Comparison of ENCODE assay signal across 1 cellular context in the genomic region with DNA sequence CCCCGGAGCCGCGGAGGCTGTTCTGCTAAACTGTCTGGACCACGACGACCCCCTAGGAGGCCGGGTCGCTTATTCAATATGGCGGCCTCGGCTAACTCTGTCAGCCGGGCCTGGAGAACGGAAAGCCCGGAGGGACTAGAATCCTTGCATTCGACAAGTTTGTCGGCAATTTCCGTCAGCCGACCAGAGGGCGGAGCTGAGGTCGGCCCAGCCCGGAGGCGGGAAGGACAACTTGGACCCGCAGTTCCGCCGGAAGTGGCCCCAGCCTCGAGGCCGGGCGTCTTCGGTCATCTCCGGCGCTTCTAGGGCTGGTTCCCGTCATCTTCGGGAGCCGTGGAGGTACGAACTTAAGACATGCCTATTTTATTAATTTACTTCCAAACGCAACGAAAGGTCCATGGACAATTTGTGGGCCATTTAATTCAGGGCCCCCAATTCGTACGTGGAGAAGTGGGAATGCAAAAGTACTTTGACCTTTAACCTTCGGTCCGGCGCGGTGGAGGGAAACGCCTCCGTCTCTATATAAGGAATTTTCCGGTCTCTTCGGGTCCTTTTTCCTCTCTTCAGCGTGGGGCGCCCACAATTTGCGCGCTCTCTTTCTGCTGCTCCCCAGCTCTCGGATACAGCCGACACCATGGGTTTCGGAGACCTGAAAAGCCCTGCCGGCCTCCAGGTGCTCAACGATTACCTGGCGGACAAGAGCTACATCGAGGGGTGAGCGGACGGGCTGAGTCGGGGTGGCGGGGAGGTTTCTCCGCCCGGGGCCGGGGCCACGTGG.
TF ChIP-seq lines count a peak whose summit lies in the region.

A gene (plus strand): TSS at position 550 of the 778 bp plus-strand sequence. CDS start 85 bp downstream, at position 635.
A gene (minus strand): TSS at position 99 of the 778 bp plus-strand sequence. CDS start 5,766 bp downstream, outside the sequence.

TF ChIP-seq in HepG2, 621 proteins besides CTCF, POLR2A, EP300 and RAD21 (continued from another document and continues in another):
- peak; percentile 90 for TF ChIP-seq ZFX (CRISPR knock-in tag; IDR thresholded peaks at IDR 0.05; ENCODE audit: low read depth)
- TF ChIP-seq, protein P1, sequence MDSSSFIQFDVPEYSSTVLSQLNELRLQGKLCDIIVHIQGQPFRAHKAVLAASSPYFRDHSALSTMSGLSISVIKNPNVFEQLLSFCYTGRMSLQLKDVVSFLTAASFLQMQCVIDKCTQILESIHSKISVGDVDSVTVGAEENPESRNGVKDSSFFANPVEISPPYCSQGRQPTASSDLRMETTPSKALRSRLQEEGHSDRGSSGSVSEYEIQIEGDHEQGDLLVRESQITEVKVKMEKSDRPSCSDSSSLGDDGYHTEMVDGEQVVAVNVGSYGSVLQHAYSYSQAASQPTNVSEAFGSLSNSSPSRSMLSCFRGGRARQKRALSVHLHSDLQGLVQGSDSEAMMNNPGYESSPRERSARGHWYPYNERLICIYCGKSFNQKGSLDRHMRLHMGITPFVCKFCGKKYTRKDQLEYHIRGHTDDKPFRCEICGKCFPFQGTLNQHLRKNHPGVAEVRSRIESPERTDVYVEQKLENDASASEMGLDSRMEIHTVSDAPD (CRISPR knock-in tag; IDR thresholded peaks at IDR 0.05): peak; percentile 50; the same call in 1 of the 2 replicates
- 0 out of 2 replicates have a peak, but pooled peaks have one; percentile 34 for TF ChIP-seq NFIC (IDR thresholded peaks at IDR 0.05; ENCODE audit: low read length)
- TF ChIP-seq ZNF121 (CRISPR knock-in tag; IDR thresholded peaks at IDR 0.05): no peak
- 0 out of 2 replicates have a peak, but pooled peaks have one; percentile 24 for TF ChIP-seq HMG20B (CRISPR knock-in tag; conservative IDR thresholded peaks at IDR 0.05)
- no peak for TF ChIP-seq ZFP36L2 (CRISPR knock-in tag; IDR thresholded peaks at IDR 0.05)
- TF ChIP-seq, protein P2, sequence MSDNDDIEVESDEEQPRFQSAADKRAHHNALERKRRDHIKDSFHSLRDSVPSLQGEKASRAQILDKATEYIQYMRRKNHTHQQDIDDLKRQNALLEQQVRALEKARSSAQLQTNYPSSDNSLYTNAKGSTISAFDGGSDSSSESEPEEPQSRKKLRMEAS (IDR thresholded peaks at IDR 0.05): peak; percentile 97
- TF ChIP-seq ZNF768 (CRISPR knock-in tag; IDR thresholded peaks at IDR 0.05): peak; percentile 47; the same call in 1 of the 2 replicates
- TF ChIP-seq, protein P3, sequence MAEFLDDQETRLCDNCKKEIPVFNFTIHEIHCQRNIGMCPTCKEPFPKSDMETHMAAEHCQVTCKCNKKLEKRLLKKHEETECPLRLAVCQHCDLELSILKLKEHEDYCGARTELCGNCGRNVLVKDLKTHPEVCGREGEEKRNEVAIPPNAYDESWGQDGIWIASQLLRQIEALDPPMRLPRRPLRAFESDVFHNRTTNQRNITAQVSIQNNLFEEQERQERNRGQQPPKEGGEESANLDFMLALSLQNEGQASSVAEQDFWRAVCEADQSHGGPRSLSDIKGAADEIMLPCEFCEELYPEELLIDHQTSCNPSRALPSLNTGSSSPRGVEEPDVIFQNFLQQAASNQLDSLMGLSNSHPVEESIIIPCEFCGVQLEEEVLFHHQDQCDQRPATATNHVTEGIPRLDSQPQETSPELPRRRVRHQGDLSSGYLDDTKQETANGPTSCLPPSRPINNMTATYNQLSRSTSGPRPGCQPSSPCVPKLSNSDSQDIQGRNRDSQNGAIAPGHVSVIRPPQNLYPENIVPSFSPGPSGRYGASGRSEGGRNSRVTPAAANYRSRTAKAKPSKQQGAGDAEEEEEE (CRISPR knock-in tag; IDR thresholded peaks at IDR 0.05; ENCODE audit: borderline replicate concordance): 0 out of 2 replicates have a peak, but pooled peaks have one; percentile 25
- no peak for TF ChIP-seq IKZF1 (IDR thresholded peaks at IDR 0.05)
- TF ChIP-seq, protein P4, sequence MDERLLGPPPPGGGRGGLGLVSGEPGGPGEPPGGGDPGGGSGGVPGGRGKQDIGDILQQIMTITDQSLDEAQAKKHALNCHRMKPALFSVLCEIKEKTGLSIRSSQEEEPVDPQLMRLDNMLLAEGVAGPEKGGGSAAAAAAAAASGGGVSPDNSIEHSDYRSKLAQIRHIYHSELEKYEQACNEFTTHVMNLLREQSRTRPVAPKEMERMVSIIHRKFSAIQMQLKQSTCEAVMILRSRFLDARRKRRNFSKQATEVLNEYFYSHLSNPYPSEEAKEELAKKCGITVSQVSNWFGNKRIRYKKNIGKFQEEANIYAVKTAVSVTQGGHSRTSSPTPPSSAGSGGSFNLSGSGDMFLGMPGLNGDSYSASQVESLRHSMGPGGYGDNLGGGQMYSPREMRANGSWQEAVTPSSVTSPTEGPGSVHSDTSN (CRISPR knock-in tag; IDR thresholded peaks at IDR 0.05): no peak
- TF ChIP-seq KDM2A (CRISPR knock-in tag; IDR thresholded peaks at IDR 0.05; ENCODE audit: borderline replicate concordance, low read depth): peak; percentile 89
- TF ChIP-seq RFXAP (CRISPR knock-in tag; IDR thresholded peaks at IDR 0.05; ENCODE audit: borderline replicate concordance): peak; percentile 84
- TF ChIP-seq HOXA3 (CRISPR knock-in tag; IDR thresholded peaks at IDR 0.05): peak; percentile 97
- TF ChIP-seq, protein P5, sequence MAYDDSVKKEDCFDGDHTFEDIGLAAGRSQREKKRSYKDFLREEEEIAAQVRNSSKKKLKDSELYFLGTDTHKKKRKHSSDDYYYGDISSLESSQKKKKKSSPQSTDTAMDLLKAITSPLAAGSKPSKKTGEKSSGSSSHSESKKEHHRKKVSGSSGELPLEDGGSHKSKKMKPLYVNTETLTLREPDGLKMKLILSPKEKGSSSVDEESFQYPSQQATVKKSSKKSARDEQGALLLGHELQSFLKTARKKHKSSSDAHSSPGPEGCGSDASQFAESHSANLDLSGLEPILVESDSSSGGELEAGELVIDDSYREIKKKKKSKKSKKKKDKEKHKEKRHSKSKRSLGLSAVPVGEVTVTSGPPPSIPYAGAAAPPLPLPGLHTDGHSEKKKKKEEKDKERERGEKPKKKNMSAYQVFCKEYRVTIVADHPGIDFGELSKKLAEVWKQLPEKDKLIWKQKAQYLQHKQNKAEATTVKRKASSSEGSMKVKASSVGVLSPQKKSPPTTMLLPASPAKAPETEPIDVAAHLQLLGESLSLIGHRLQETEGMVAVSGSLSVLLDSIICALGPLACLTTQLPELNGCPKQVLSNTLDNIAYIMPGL (CRISPR knock-in tag; IDR thresholded peaks at IDR 0.05; ENCODE audit: borderline replicate concordance in 1 of 2, low read depth in 1 of 2): peak; percentile 63 to 91; a peak in 3 of 4 replicates
- peak; percentile 49; the same call in 1 of the 2 replicates for TF ChIP-seq ZSCAN30 (CRISPR knock-in tag; IDR thresholded peaks at IDR 0.05)
- TF ChIP-seq MTF1 (CRISPR knock-in tag; IDR thresholded peaks at IDR 0.05): no peak
- TF ChIP-seq ZNF253 (CRISPR knock-in tag; IDR thresholded peaks at IDR 0.05; ENCODE audit: borderline replicate concordance): peak; percentile 65
- no peak for TF ChIP-seq HNRNPK (IDR thresholded peaks at IDR 0.05; ENCODE audit: low read depth, low read length, poor library complexity, severe bottlenecking)
- peak; percentile 85 for TF ChIP-seq DR1 (CRISPR knock-in tag; IDR thresholded peaks at IDR 0.05)
- TF ChIP-seq, protein P6, sequence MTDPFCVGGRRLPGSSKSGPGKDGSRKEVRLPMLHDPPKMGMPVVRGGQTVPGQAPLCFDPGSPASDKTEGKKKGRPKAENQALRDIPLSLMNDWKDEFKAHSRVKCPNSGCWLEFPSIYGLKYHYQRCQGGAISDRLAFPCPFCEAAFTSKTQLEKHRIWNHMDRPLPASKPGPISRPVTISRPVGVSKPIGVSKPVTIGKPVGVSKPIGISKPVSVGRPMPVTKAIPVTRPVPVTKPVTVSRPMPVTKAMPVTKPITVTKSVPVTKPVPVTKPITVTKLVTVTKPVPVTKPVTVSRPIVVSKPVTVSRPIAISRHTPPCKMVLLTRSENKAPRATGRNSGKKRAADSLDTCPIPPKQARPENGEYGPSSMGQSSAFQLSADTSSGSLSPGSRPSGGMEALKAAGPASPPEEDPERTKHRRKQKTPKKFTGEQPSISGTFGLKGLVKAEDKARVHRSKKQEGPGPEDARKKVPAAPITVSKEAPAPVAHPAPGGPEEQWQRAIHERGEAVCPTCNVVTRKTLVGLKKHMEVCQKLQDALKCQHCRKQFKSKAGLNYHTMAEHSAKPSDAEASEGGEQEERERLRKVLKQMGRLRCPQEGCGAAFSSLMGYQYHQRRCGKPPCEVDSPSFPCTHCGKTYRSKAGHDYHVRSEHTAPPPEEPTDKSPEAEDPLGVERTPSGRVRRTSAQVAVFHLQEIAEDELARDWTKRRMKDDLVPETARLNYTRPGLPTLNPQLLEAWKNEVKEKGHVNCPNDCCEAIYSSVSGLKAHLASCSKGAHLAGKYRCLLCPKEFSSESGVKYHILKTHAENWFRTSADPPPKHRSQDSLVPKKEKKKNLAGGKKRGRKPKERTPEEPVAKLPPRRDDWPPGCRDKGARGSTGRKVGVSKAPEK (CRISPR knock-in tag; IDR thresholded peaks at IDR 0.05; ENCODE audit: borderline replicate concordance): no peak; the same call in none of the 2 replicates
- TF ChIP-seq FOXM1 (CRISPR knock-in tag; IDR thresholded peaks at IDR 0.05): no peak
- TF ChIP-seq U2AF1 (optimal IDR thresholded peaks at IDR 0.05; ENCODE audit: low read depth, low read length): no peak
- TF ChIP-seq ZNF329 (CRISPR knock-in tag; IDR thresholded peaks at IDR 0.05; ENCODE audit: low read depth): no peak
- TF ChIP-seq, protein P7, sequence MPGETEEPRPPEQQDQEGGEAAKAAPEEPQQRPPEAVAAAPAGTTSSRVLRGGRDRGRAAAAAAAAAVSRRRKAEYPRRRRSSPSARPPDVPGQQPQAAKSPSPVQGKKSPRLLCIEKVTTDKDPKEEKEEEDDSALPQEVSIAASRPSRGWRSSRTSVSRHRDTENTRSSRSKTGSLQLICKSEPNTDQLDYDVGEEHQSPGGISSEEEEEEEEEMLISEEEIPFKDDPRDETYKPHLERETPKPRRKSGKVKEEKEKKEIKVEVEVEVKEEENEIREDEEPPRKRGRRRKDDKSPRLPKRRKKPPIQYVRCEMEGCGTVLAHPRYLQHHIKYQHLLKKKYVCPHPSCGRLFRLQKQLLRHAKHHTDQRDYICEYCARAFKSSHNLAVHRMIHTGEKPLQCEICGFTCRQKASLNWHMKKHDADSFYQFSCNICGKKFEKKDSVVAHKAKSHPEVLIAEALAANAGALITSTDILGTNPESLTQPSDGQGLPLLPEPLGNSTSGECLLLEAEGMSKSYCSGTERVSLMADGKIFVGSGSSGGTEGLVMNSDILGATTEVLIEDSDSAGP (CRISPR knock-in tag; IDR thresholded peaks at IDR 0.05; ENCODE audit: borderline replicate concordance): peak; percentile 89; the same call in 1 of the 2 replicates
- TF ChIP-seq GPN1 (CRISPR knock-in tag; IDR thresholded peaks at IDR 0.05; ENCODE audit: borderline replicate concordance): 0 out of 2 replicates have a peak, but pooled peaks have one; percentile 89
- TF ChIP-seq ZNF460 (CRISPR knock-in tag; IDR thresholded peaks at IDR 0.05; ENCODE audit: borderline replicate concordance): no peak; the same call in 1 of the 2 replicates
- TF ChIP-seq SP1 (IDR thresholded peaks at IDR 0.05): no peak
- 0 out of 2 replicates have a peak, but pooled peaks have one; percentile 72 for TF ChIP-seq SP1 (CRISPR knock-in tag; IDR thresholded peaks at IDR 0.05)
- TF ChIP-seq ONECUT2 (CRISPR knock-in tag; IDR thresholded peaks at IDR 0.05): 0 out of 2 replicates have a peak, but pooled peaks have one; percentile 7
- TF ChIP-seq KLF9 (CRISPR knock-in tag; IDR thresholded peaks at IDR 0.05; ENCODE audit: low read depth): peak; percentile 69
- TF ChIP-seq TMF1 (CRISPR knock-in tag; IDR thresholded peaks at IDR 0.05; ENCODE audit: low read depth): peak; percentile 68; the same call in 1 of the 2 replicates
- no peak for TF ChIP-seq ZNF552 (CRISPR knock-in tag; IDR thresholded peaks at IDR 0.05; ENCODE audit: borderline replicate concordance)
- TF ChIP-seq ZBTB7B (CRISPR knock-in tag; IDR thresholded peaks at IDR 0.05): peak; percentile 97
- TF ChIP-seq CBX5 (CRISPR knock-in tag; IDR thresholded peaks at IDR 0.05; ENCODE audit: borderline replicate concordance): peak; percentile 52; the same call in 1 of the 2 replicates
- peak; percentile 74 for TF ChIP-seq POGZ (CRISPR knock-in tag; IDR thresholded peaks at IDR 0.05)
- TF ChIP-seq ZEB1 (IDR thresholded peaks at IDR 0.05; ENCODE audit: insufficient replicate concordance, low read depth): peak; percentile 81
- TF ChIP-seq, protein P8, sequence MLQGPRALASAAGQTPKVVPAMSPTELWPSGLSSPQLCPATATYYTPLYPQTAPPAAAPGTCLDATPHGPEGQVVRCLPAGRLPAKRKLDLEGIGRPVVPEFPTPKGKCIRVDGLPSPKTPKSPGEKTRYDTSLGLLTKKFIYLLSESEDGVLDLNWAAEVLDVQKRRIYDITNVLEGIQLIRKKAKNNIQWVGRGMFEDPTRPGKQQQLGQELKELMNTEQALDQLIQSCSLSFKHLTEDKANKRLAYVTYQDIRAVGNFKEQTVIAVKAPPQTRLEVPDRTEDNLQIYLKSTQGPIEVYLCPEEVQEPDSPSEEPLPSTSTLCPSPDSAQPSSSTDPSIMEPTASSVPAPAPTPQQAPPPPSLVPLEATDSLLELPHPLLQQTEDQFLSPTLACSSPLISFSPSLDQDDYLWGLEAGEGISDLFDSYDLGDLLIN (CRISPR knock-in tag; IDR thresholded peaks at IDR 0.05; ENCODE audit: borderline replicate concordance): peak; percentile 67; the same call in 1 of the 2 replicates
- TF ChIP-seq CAMTA2 (CRISPR knock-in tag; IDR thresholded peaks at IDR 0.05; ENCODE audit: borderline replicate concordance): peak; percentile 59; the same call in 1 of the 2 replicates
- peak; percentile 29 for TF ChIP-seq PHF5A (CRISPR knock-in tag; IDR thresholded peaks at IDR 0.05; ENCODE audit: low read depth, unreplicated experiment)
- TF ChIP-seq, protein P9, sequence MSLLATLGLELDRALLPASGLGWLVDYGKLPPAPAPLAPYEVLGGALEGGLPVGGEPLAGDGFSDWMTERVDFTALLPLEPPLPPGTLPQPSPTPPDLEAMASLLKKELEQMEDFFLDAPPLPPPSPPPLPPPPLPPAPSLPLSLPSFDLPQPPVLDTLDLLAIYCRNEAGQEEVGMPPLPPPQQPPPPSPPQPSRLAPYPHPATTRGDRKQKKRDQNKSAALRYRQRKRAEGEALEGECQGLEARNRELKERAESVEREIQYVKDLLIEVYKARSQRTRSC (CRISPR knock-in tag; IDR thresholded peaks at IDR 0.05; ENCODE audit: low read depth): no peak
